ENCODE assay signal across 1 cellular context in the genomic region with DNA sequence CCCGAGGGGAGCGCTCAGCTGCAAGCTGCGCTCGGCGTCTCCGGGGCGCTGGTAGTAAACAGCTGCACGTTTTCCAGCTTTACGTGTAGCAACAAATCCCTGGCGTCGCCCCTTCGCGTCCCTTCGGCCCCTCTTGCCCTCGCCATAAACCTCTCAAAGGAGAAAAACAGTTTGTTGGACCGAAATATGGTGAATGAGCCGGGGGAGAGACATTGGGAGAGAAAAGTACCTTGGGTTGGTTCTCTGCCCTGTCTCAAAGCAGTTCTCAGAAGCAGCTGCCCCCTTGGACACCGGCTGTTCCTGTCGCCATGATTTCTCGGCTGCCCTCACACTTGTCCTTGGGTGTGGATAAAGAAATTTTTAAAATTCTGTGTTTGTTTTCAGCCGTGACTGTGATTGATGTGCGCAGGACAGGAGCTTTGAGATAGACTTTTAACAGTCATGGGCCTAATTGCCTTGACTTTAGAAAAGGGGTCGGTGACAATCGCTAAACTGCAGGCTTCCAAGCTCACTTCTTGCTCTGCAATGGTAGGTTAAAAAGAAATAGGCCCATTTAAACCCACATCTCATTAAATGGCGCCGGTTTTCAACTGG.
A peak's percentile ranks its signal among the peaks of the same experiment; 100 is the strongest.
TF ChIP-seq lines count a peak whose summit lies in the region.

No MANE protein-coding gene starts in this region.

TF ChIP-seq in K562, 482 proteins besides CTCF, POLR2A, EP300 and RAD21:
- TF ChIP-seq TAL1 (IDR thresholded peaks at IDR 0.05) (0 out of 2 replicates have a peak, but pooled peaks have one; percentile 3), UBTF (IDR thresholded peaks at IDR 0.05; ENCODE audit: borderline replicate concordance in 1 of 2, low read depth in 2 of 2, low read length in 2 of 2) (0 out of 4 replicates have a peak, but pooled peaks of 1 of the 2 experiments have one; percentile 8), CHD1 (IDR thresholded peaks at IDR 0.05; ENCODE audit: low read length) (peak; percentile 3), RBBP5 (IDR thresholded peaks at IDR 0.05; ENCODE audit: borderline replicate concordance, insufficient read depth, low read length, poor library complexity, severe bottlenecking) (peak; percentile 31), MTA2 (IDR thresholded peaks at IDR 0.05; ENCODE audit: low read depth) (no peak), TFAP4 (CRISPR knock-in tag; IDR thresholded peaks at IDR 0.05; ENCODE audit: borderline replicate concordance) (peak; percentile 62; the same call in 1 of the 2 replicates), ZNF589 (CRISPR knock-in tag; IDR thresholded peaks at IDR 0.05; ENCODE audit: low read depth) (no peak), YY1 (IDR thresholded peaks at IDR 0.05; ENCODE audit: borderline replicate concordance in 1 of 3, control insufficient read depth in 1 of 3, extremely low read depth in 1 of 3, insufficient read depth in 3 of 3, insufficient read length in 1 of 3, insufficient replicate concordance in 2 of 3, low read depth in 1 of 3, low read length in 2 of 3) (peak in 1 of 3 experiments; percentile 12), SAFB2 (IDR thresholded peaks at IDR 0.05; ENCODE audit: borderline replicate concordance, low read depth, low read length, severe bottlenecking) (no peak), ZFX (CRISPR knock-in tag; IDR thresholded peaks at IDR 0.05) (peak; percentile 36), CBFA2T3 (IDR thresholded peaks at IDR 0.05) (peak; percentile 46), HES1 (IDR thresholded peaks at IDR 0.05; ENCODE audit: low read depth) (no peak), ARHGAP35 (IDR thresholded peaks at IDR 0.05; ENCODE audit: partially characterized antibody) (no peak), FOXK2 (conservative IDR thresholded peaks at IDR 0.05 in 1 of 2, IDR thresholded peaks at IDR 0.05 in 1 of 2; ENCODE audit: low read depth in 2 of 2) (peak; percentile 55 to 61; a peak in 3 of 4 replicates), PBX2 (CRISPR knock-in tag; IDR thresholded peaks at IDR 0.05; ENCODE audit: low read depth) (no peak), PBX2 (tag; conservative IDR thresholded peaks at IDR 0.05; ENCODE audit: low read depth) (peak; percentile 61), MEIS2 (IDR thresholded peaks at IDR 0.05; ENCODE audit: partially characterized antibody) (peak; percentile 81), KDM1A (IDR thresholded peaks at IDR 0.05) (peak in 1 of 2 experiments; percentile 6; a peak in 1 of 4 replicates), SIN3A (IDR thresholded peaks at IDR 0.05; ENCODE audit: borderline replicate concordance in 2 of 2, control insufficient read depth in 1 of 2, low read depth in 2 of 2, low read length in 2 of 2) (peak; percentile 84 to 85; a peak in 2 of 4 replicates), ZNF75A (CRISPR knock-in tag; IDR thresholded peaks at IDR 0.05) (no peak), MNT (conservative IDR thresholded peaks at IDR 0.05) (peak in 1 of 2 experiments; percentile 78; a peak in 1 of 4 replicates)
- TF ChIP-seq, protein P1, sequence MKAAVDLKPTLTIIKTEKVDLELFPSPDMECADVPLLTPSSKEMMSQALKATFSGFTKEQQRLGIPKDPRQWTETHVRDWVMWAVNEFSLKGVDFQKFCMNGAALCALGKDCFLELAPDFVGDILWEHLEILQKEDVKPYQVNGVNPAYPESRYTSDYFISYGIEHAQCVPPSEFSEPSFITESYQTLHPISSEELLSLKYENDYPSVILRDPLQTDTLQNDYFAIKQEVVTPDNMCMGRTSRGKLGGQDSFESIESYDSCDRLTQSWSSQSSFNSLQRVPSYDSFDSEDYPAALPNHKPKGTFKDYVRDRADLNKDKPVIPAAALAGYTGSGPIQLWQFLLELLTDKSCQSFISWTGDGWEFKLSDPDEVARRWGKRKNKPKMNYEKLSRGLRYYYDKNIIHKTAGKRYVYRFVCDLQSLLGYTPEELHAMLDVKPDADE (conservative IDR thresholded peaks at IDR 0.05; ENCODE audit: control insufficient read depth, low read depth, low read length), result peak; percentile 45; the same call in 1 of the 2 replicates
- TF ChIP-seq, protein P2, sequence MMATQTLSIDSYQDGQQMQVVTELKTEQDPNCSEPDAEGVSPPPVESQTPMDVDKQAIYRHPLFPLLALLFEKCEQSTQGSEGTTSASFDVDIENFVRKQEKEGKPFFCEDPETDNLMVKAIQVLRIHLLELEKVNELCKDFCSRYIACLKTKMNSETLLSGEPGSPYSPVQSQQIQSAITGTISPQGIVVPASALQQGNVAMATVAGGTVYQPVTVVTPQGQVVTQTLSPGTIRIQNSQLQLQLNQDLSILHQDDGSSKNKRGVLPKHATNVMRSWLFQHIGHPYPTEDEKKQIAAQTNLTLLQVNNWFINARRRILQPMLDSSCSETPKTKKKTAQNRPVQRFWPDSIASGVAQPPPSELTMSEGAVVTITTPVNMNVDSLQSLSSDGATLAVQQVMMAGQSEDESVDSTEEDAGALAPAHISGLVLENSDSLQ (IDR thresholded peaks at IDR 0.05), result peak; percentile 65; the same call in 1 of the 2 replicates
- TF ChIP-seq, protein P3, sequence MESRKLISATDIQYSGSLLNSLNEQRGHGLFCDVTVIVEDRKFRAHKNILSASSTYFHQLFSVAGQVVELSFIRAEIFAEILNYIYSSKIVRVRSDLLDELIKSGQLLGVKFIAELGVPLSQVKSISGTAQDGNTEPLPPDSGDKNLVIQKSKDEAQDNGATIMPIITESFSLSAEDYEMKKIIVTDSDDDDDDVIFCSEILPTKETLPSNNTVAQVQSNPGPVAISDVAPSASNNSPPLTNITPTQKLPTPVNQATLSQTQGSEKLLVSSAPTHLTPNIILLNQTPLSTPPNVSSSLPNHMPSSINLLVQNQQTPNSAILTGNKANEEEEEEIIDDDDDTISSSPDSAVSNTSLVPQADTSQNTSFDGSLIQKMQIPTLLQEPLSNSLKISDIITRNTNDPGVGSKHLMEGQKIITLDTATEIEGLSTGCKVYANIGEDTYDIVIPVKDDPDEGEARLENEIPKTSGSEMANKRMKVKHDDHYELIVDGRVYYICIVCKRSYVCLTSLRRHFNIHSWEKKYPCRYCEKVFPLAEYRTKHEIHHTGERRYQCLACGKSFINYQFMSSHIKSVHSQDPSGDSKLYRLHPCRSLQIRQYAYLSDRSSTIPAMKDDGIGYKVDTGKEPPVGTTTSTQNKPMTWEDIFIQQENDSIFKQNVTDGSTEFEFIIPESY (CRISPR knock-in tag; IDR thresholded peaks at IDR 0.05), result no peak
TF ChIP-seq in K562: peak in this region for 16.
